Comparison of ENCODE assay signal across 19 cellular contexts in the genomic region with DNA sequence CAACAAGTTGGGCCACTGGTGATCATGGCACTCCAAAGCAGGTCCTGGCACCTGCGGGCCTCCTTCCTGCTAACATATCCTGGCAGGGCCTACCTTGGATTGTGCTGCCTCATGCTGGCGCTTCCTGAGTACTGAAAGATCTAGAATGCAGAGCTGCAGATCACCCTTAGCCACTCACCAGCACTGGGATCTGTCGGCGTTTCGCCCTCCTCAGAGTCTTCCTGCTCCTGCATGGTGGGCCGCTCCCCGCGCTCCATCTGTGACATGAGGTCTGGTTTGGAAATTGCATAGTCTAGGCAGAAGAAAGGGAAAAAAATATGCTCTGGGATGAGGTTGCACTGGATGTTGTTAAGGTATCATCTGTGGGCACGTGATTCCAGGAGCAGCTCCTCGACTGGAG. TPM values are rescaled to one million over a fixed set of nuclear protein-coding genes. Genes with fewer than 3 reads are reported as not detected.
DNase-seq lines count a peak whose midpoint lies in the region; ATAC-seq and TF ChIP-seq lines count a peak whose summit lies in the region.
"Had no signal": no experiment of that assay in that cellular context is flagged by ENCODE, and none has a peak within 500 bp of the region (broad histone marks: within the 10 kb centered on the region; RNA-seq: fewer than 3 reads in every experiment).

No MANE protein-coding gene starts in this region.

- POLR2A ChIA-PET in activated CD4-positive, alpha-beta memory T cell treated with anti-CD3 and anti-CD28 coated beads, Interleukin-2, amount 10 ng/mL, durations not matched to agents 7 days and 5 days (lab: Charles Lee) = interaction anchor here (1.5 kb wide), 1 partner anchor 10 kb away, joined by 3 read pairs; the partner anchor contains the start of gene ZNF777
- POLR2A ChIA-PET in activated CD4-positive, alpha-beta memory T cell treated with anti-CD3 and anti-CD28 coated beads for 36 hours (lab: Charles Lee) = no interaction called here

- H3K36me3 Mint-ChIP-seq in activated CD4-positive, alpha-beta memory T cell treated with anti-CD3 and anti-CD28 coated beads, Interleukin-2, amount 10 ng/mL, durations not matched to agents 7 days and 5 days (ENCODE audit: low read depth) = peaks cover 48% of the 10 kb centered on the region
- peaks cover 31% of the 10 kb centered on the region for H3K36me3 Mint-ChIP-seq in activated CD4-positive, alpha-beta memory T cell treated with anti-CD3 and anti-CD28 coated beads for 36 hours
- peaks cover 67% of the 10 kb centered on the region for H3K36me3 Mint-ChIP-seq in osteocyte (ENCODE audit: unreplicated experiment)

- H3K4me1 Mint-ChIP-seq in activated CD4-positive, alpha-beta memory T cell treated with anti-CD3 and anti-CD28 coated beads, Interleukin-2, amount 10 ng/mL, durations not matched to agents 7 days and 5 days = peaks cover 4% of the 10 kb centered on the region
- H3K4me1 Mint-ChIP-seq in activated CD4-positive, alpha-beta memory T cell treated with anti-CD3 and anti-CD28 coated beads for 36 hours (ENCODE audit: low read depth) = no peaks in the 10 kb centered on the region
- H3K4me1 Mint-ChIP-seq in osteocyte (ENCODE audit: unreplicated experiment) = no peaks in the 10 kb centered on the region

- H3K36me3 ChIP-seq in heart right ventricle = peaks cover 0 to 100% (median 53%) of the 10 kb centered on the region in 9 donors

- DNase-seq in activated CD4-positive, alpha-beta memory T cell treated with anti-CD3 and anti-CD28 coated beads, Interleukin-2, amount 10 ng/mL, durations not matched to agents 7 days and 5 days = peak; percentile 9
- DNase-seq in activated CD4-positive, alpha-beta memory T cell treated with anti-CD3 and anti-CD28 coated beads for 36 hours = no peak
- DNase-seq in Right ventricle myocardium inferior (ENCODE audit: missing footprints) (peak; percentile 18), heart right ventricle (no peak), osteocyte (ENCODE audit: extremely low spot score, unreplicated experiment) (peak; percentile 80), retina (no peak), putamen (ENCODE audit: low spot score) (no peak)
- DNase-seq: CD4-positive, CD25-positive, alpha-beta regulatory T cell; DMS153; GM23248; H9; NCI-H1092; NCI-H1417 treated with DMSO at 0.1 percent for 48 hours; NCI-H187 treated with DMSO at 0.1 percent for 48 hours; NCI-H524; NCI-H774; SJCRH30 had no signal

- H3K27ac ChIP-seq in heart right ventricle = no peak overlapping the region
- H3K27ac ChIP-seq: BLaER1, GM23248, SJCRH30 had no signal

- no peak overlapping the region for H3K4me3 ChIP-seq in heart right ventricle
- H3K4me3 ChIP-seq: BLaER1, GM23248, SJCRH30 had no signal

- H3K9me3 ChIP-seq in heart right ventricle = no peaks in the 10 kb centered on the region
- H3K9me3 ChIP-seq: BLaER1, SJCRH30 had no signal

- no peak for TF ChIP-seq CTCF in heart right ventricle (IDR thresholded peaks at IDR 0.05)
- TF ChIP-seq CTCF in osteocyte (IDR thresholded peaks at IDR 0.05) = no peak

- WGBS in heart right ventricle, 2 donors = 96 to 97% methylated on average over 10 of the region's 10 CpGs

- no peak overlapping the region for H3K4me3 Mint-ChIP-seq in activated CD4-positive, alpha-beta memory T cell treated with anti-CD3 and anti-CD28 coated beads, Interleukin-2, amount 10 ng/mL, durations not matched to agents 7 days and 5 days
- H3K4me3 Mint-ChIP-seq in activated CD4-positive, alpha-beta memory T cell treated with anti-CD3 and anti-CD28 coated beads for 36 hours = no peak overlapping the region
- no peak overlapping the region for H3K4me3 Mint-ChIP-seq in osteocyte (ENCODE audit: unreplicated experiment)
- H3K4me3 Mint-ChIP-seq: CD4-positive, CD25-positive, alpha-beta regulatory T cell; H9 had no signal

- H3K27me3 Mint-ChIP-seq in activated CD4-positive, alpha-beta memory T cell treated with anti-CD3 and anti-CD28 coated beads, Interleukin-2, amount 10 ng/mL, durations not matched to agents 7 days and 5 days = no peaks in the 10 kb centered on the region
- no peaks in the 10 kb centered on the region for H3K27me3 Mint-ChIP-seq in activated CD4-positive, alpha-beta memory T cell treated with anti-CD3 and anti-CD28 coated beads for 36 hours
- no peaks in the 10 kb centered on the region for H3K27me3 Mint-ChIP-seq in osteocyte (ENCODE audit: unreplicated experiment)
- H3K27me3 Mint-ChIP-seq: CD4-positive, CD25-positive, alpha-beta regulatory T cell had no signal

- H3K4me1 ChIP-seq in heart right ventricle = no peaks in the 10 kb centered on the region
- H3K4me1 ChIP-seq: BLaER1, SJCRH30 had no signal

- no peak overlapping the region for H3K27ac Mint-ChIP-seq in activated CD4-positive, alpha-beta memory T cell treated with anti-CD3 and anti-CD28 coated beads, Interleukin-2, amount 10 ng/mL, durations not matched to agents 7 days and 5 days
- H3K27ac Mint-ChIP-seq in activated CD4-positive, alpha-beta memory T cell treated with anti-CD3 and anti-CD28 coated beads for 36 hours = no peak overlapping the region
- no peak overlapping the region for H3K27ac Mint-ChIP-seq in osteocyte (ENCODE audit: unreplicated experiment)
- H3K27ac Mint-ChIP-seq: H9 had no signal

- H3K27me3 ChIP-seq in heart right ventricle = no peaks in the 10 kb centered on the region
- H3K27me3 ChIP-seq: BLaER1, SJCRH30 had no signal

- CTCF ChIA-PET in activated CD4-positive, alpha-beta memory T cell treated with anti-CD3 and anti-CD28 coated beads, Interleukin-2, amount 10 ng/mL, durations not matched to agents 7 days and 5 days (lab: Charles Lee) = no interaction called here
- CTCF ChIA-PET in activated CD4-positive, alpha-beta memory T cell treated with anti-CD3 and anti-CD28 coated beads for 36 hours (lab: Charles Lee) = no interaction called here

- no peak for ATAC-seq in Right ventricle myocardium inferior
- ATAC-seq in heart right ventricle = no peak
- no peak for ATAC-seq in GM21515 (IDR thresholded peaks at IDR 0.05; ENCODE audit: unreplicated experiment)

- H3K9me3 Mint-ChIP-seq in activated CD4-positive, alpha-beta memory T cell treated with anti-CD3 and anti-CD28 coated beads, Interleukin-2, amount 10 ng/mL, durations not matched to agents 7 days and 5 days = no peaks in the 10 kb centered on the region
- no peaks in the 10 kb centered on the region for H3K9me3 Mint-ChIP-seq in activated CD4-positive, alpha-beta memory T cell treated with anti-CD3 and anti-CD28 coated beads for 36 hours
- no peaks in the 10 kb centered on the region for H3K9me3 Mint-ChIP-seq in osteocyte (ENCODE audit: unreplicated experiment)
- H3K9me3 Mint-ChIP-seq: CD4-positive, CD25-positive, alpha-beta regulatory T cell; H9 had no signal

- intact Hi-C loops in activated CD4-positive, alpha-beta memory T cell treated with anti-CD3 and anti-CD28 coated beads for 36 hours (cut with micrococcal nuclease) = no loop called here
- intact Hi-C loops in Right ventricle myocardium inferior (cut with DNase I) = no loop called here
- intact Hi-C loops in heart right ventricle (cut with DNase I) = no loop called here

RNA-seq across cellular contexts. Expression of gene ZNF777, which starts 10.0 kb away (rescaled TPM):
- 10 to 100 TPM; 11.7 to 11.8 TPM for total RNA-seq in activated CD4-positive, alpha-beta memory T cell treated with anti-CD3 and anti-CD28 coated beads, Interleukin-2, amount 10 ng/mL, durations not matched to agents 7 days and 5 days
- 10 to 100 TPM; 10.1 to 11.4 TPM for total RNA-seq in activated CD4-positive, alpha-beta memory T cell treated with anti-CD3 and anti-CD28 coated beads for 36 hours
- total RNA-seq in Right ventricle myocardium inferior (7.2 TPM), heart right ventricle (1 to 10 TPM; 6.8 to 9.1 (median 8.0) TPM), osteocyte (16.3 and 17.1 TPM in 2 replicates)
- polyA plus RNA-seq in heart right ventricle = 1 to 10 TPM; 6.1 to 6.7 TPM

RNA-seq across cellular contexts. Expression of gene ZNF746, which starts 46.8 kb away (rescaled TPM):
- total RNA-seq in activated CD4-positive, alpha-beta memory T cell treated with anti-CD3 and anti-CD28 coated beads, Interleukin-2, amount 10 ng/mL, durations not matched to agents 7 days and 5 days = 10 to 100 TPM; 18.5 to 19.8 TPM
- 10 to 100 TPM; 13.5 to 14.9 TPM for total RNA-seq in activated CD4-positive, alpha-beta memory T cell treated with anti-CD3 and anti-CD28 coated beads for 36 hours
- total RNA-seq in Right ventricle myocardium inferior = 8.4 TPM
- 10 to 100 TPM in 2 of 10 donors, 1 to 10 TPM in 8; 6.2 to 10.5 (median 8.5) TPM for total RNA-seq in heart right ventricle
- 1 to 10 TPM; 4.5 to 7.0 TPM for polyA plus RNA-seq in heart right ventricle
- 19.1 and 20.5 TPM in 2 replicates for total RNA-seq in osteocyte

Comparison
In these comparisons a context has a peak if more than half of its experiments do, and no peak if none do; other contexts are left out.
1. DNase-seq: peak in activated CD4-positive, alpha-beta memory T cell treated with anti-CD3 and anti-CD28 coated beads, Interleukin-2, amount 10 ng/mL, durations not matched to agents 7 days and 5 days (single experiment), Right ventricle myocardium inferior (single experiment) and osteocyte (single experiment); none in activated CD4-positive, alpha-beta memory T cell treated with anti-CD3 and anti-CD28 coated beads for 36 hours (single experiment), heart right ventricle (0 of 2), retina (single experiment) and putamen (single experiment).